Comparison of ENCODE assay signal across 8 cellular contexts in genomic region chr6:36616888-36617521, GRCh38. TPM values are rescaled to one million over a fixed set of nuclear protein-coding genes. Genes with fewer than 3 reads are reported as not detected.
A peak's percentile ranks its signal among the peaks of the same experiment; 100 is the strongest.
DNase-seq lines count a peak whose midpoint lies in the region; ATAC-seq and TF ChIP-seq lines count a peak whose summit lies in the region.

No MANE protein-coding gene starts in this region.

- peak; percentile 85 for DNase-seq in G401 (ENCODE audit: low spot score)
- DNase-seq in NCI-H2196 treated with DMSO at 0.1 percent for 48 hours (lab: John Stamatoyannopoulos, UW; ENCODE audit: unreplicated experiment), result peak; percentile 93
- DNase-seq in colonic mucosa, result peak; percentile 82
- no peak for DNase-seq in omental fat pad (ENCODE audit: low spot score)
- DNase-seq in GOT3 (lab: John Stamatoyannopoulos, UW), result no peak

- intact Hi-C loops in colonic mucosa (cut with DNase I), result loop anchor here (10.0 kb wide), 1 partner anchor 108 kb away; no protein-coding TSS in a partner anchor

- no peaks in the 10 kb centered on the region for H3K9me3 ChIP-seq in colonic mucosa

- H3K9ac ChIP-seq in colonic mucosa (ENCODE audit: low read depth in 2 of 2, low read length in 2 of 2), result peak overlapping the region in 1 of 2 donors; percentile 62

- TF ChIP-seq CTCF in colonic mucosa (IDR thresholded peaks at IDR 0.05) (no peak), omental fat pad (IDR thresholded peaks at IDR 0.05) (no peak)

- no peaks in the 10 kb centered on the region for H3K27me3 ChIP-seq in colonic mucosa

- ATAC-seq in omental fat pad (ENCODE audit: low FRiP score), result peak; percentile 49
- no peak for ATAC-seq in GM19467 (IDR thresholded peaks at IDR 0.05; ENCODE audit: unreplicated experiment)
- no peak for ATAC-seq in HG03439 (IDR thresholded peaks at IDR 0.05; ENCODE audit: unreplicated experiment)
- no peak for ATAC-seq in GM18511 (IDR thresholded peaks at IDR 0.05; ENCODE audit: unreplicated experiment)

- peaks cover 9% of the 10 kb centered on the region for H3K4me1 ChIP-seq in colonic mucosa

- in situ Hi-C loops in G401 (cut with HindIII; ENCODE audit: low sequenced_read_pairs), result no loop called here

- H3K4me3 ChIP-seq in colonic mucosa, result no peak overlapping the region

- peak overlapping the region; percentile 64 for H3K27ac ChIP-seq in colonic mucosa

- no peaks in the 10 kb centered on the region for H3K36me3 ChIP-seq in colonic mucosa

RNA-seq across cellular contexts. Expression of gene SRSF3, which starts 22.8 kb away (rescaled TPM):
- total RNA-seq in G401 (2014; rRNA removed; shearing (Covaris generic)), result 342 and 464 TPM in 2 replicates
- 100 to 1,000 TPM; 252 to 372 TPM for total RNA-seq in colonic mucosa
- 100 to 1,000 TPM; 162 to 260 (median 189) TPM for total RNA-seq in omental fat pad

Comparison
In these comparisons a context has a peak if more than half of its experiments do, and no peak if none do; other contexts are left out.
1. DNase-seq: peak in G401 (single experiment), NCI-H2196 treated with DMSO at 0.1 percent for 48 hours (single experiment) and colonic mucosa (single experiment); none in omental fat pad (single experiment) and GOT3 (single experiment).